Comparison of ENCODE assay signal across 18 cellular contexts in the genomic region with DNA sequence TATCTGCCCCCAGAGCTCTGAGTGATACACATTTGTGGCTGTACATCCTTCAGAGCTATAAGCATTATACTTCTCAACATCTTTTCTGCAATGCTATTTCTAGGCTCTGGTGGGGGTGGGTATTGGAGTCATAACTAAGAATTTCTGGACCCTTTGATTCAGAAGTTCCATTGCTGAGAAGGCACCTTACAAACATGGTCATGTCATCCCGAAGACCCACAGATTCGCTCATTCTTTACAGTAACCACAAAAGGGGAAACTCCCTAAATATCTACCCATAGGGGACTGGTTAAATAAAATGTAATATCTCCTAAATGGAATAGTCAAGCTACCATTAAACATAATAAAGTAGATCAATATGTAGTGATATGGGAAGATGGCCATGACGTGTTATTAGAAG.
DNase-seq lines count a peak whose midpoint lies in the region; ATAC-seq and TF ChIP-seq lines count a peak whose summit lies in the region.
"Had no signal": no experiment of that assay in that cellular context is flagged by ENCODE, and none has a peak within 500 bp of the region (broad histone marks: within the 10 kb centered on the region; RNA-seq: fewer than 3 reads in every experiment).

No MANE protein-coding gene starts in this region.

- in situ Hi-C loops in HAP-1 (cut with MboI; ENCODE audit: low sequenced_read_pairs) = no loop called here

- ATAC-seq in activated T-helper 17 cell treated with anti-CD3 and anti-CD28 coated beads, Interleukin-2, amount 50 U/mL, for 72 hours (replicated peaks) = peak; percentile 47
- ATAC-seq in HG03342 (IDR thresholded peaks at IDR 0.05; ENCODE audit: unreplicated experiment) = no peak
- ATAC-seq: GM23338 had no signal

- DNase-seq in activated T-cell treated with anti-CD3 and anti-CD28 coated beads, Interleukin-2, amount 50 U/mL, for 24 hours = no peak
- no peak for DNase-seq in activated T-cell treated with anti-CD3 and anti-CD28 coated beads, Interleukin-2, amount 50 U/mL, for 1 hour
- DNase-seq in endothelial cell (ENCODE audit: low spot score) = no peak
- DNase-seq in HAP-1 (ENCODE audit: low spot score in 2 of 2) = no peak
- DNase-seq: DMS 273 treated with DMSO at 0.1 percent for 48 hours, GF-D8, KBM-7, NCI-H1048, NCI-H1436 treated with DMSO at 0.1 percent for 48 hours, NCI-H2029 treated with DMSO at 0.1 percent for 48 hours, NCI-H510A, NCI-H82, PC-9 had no signal

- peaks cover 5% of the 10 kb centered on the region for H3K27me3 Mint-ChIP-seq in activated T-cell treated with anti-CD3 and anti-CD28 coated beads, Interleukin-2, amount 50 U/mL, for 24 hours
- H3K27me3 Mint-ChIP-seq in activated T-helper 17 cell treated with anti-CD3 and anti-CD28 coated beads, Interleukin-2, amount 50 U/mL, for 72 hours = peaks cover 2% of the 10 kb centered on the region
- peaks cover 7% of the 10 kb centered on the region for H3K27me3 Mint-ChIP-seq in endothelial cell (ENCODE audit: unreplicated experiment)
- H3K27me3 Mint-ChIP-seq in stimulated activated naive CD8-positive, alpha-beta T cell treated with anti-CD3 and anti-CD28 coated beads, Interleukin-15, Interleukin-2, amounts not matched to agents 100 ng/mL and 50 ng/mL, for 24 hours = peaks cover 18% of the 10 kb centered on the region

- H3K9me3 ChIP-seq in HAP-1 = no peaks in the 10 kb centered on the region

- H3K36me3 ChIP-seq in HAP-1 (replicated peaks) = no peaks in the 10 kb centered on the region

- peaks cover 59% of the 10 kb centered on the region for H3K4me1 Mint-ChIP-seq in activated T-cell treated with anti-CD3 and anti-CD28 coated beads, Interleukin-2, amount 50 U/mL, for 24 hours (ENCODE audit: low read depth)
- peaks cover 24% of the 10 kb centered on the region for H3K4me1 Mint-ChIP-seq in activated T-helper 17 cell treated with anti-CD3 and anti-CD28 coated beads, Interleukin-2, amount 50 U/mL, for 72 hours
- peaks cover 29% of the 10 kb centered on the region for H3K4me1 Mint-ChIP-seq in endothelial cell (ENCODE audit: unreplicated experiment)
- H3K4me1 Mint-ChIP-seq in stimulated activated naive CD8-positive, alpha-beta T cell treated with anti-CD3 and anti-CD28 coated beads, Interleukin-15, Interleukin-2, amounts not matched to agents 100 ng/mL and 50 ng/mL, for 24 hours (ENCODE audit: low read depth) = peaks cover 77% of the 10 kb centered on the region

- H3K36me3 Mint-ChIP-seq in activated T-cell treated with anti-CD3 and anti-CD28 coated beads, Interleukin-2, amount 50 U/mL, for 24 hours (ENCODE audit: low read depth) = peaks cover 18% of the 10 kb centered on the region
- no peaks in the 10 kb centered on the region for H3K36me3 Mint-ChIP-seq in activated T-helper 17 cell treated with anti-CD3 and anti-CD28 coated beads, Interleukin-2, amount 50 U/mL, for 72 hours (ENCODE audit: low read depth)
- peaks cover 41% of the 10 kb centered on the region for H3K36me3 Mint-ChIP-seq in endothelial cell (ENCODE audit: low read depth, unreplicated experiment)
- peaks cover 13% of the 10 kb centered on the region for H3K36me3 Mint-ChIP-seq in stimulated activated naive CD8-positive, alpha-beta T cell treated with anti-CD3 and anti-CD28 coated beads, Interleukin-15, Interleukin-2, amounts not matched to agents 100 ng/mL and 50 ng/mL, for 24 hours (ENCODE audit: low read depth)

- peak overlapping the region; percentile 81 for H3K27ac Mint-ChIP-seq in activated T-cell treated with anti-CD3 and anti-CD28 coated beads, Interleukin-2, amount 50 U/mL, for 24 hours
- H3K27ac Mint-ChIP-seq in activated T-helper 17 cell treated with anti-CD3 and anti-CD28 coated beads, Interleukin-2, amount 50 U/mL, for 72 hours = no peak overlapping the region
- no peak overlapping the region for H3K27ac Mint-ChIP-seq in endothelial cell (ENCODE audit: unreplicated experiment)
- peak overlapping the region; percentile 67 for H3K27ac Mint-ChIP-seq in stimulated activated naive CD8-positive, alpha-beta T cell treated with anti-CD3 and anti-CD28 coated beads, Interleukin-15, Interleukin-2, amounts not matched to agents 100 ng/mL and 50 ng/mL, for 24 hours
- H3K27ac Mint-ChIP-seq: CD14-positive monocyte, GM23338 had no signal

- no peak overlapping the region for H3K4me3 Mint-ChIP-seq in activated T-cell treated with anti-CD3 and anti-CD28 coated beads, Interleukin-2, amount 50 U/mL, for 24 hours
- peak overlapping the region; percentile 18 for H3K4me3 Mint-ChIP-seq in activated T-helper 17 cell treated with anti-CD3 and anti-CD28 coated beads, Interleukin-2, amount 50 U/mL, for 72 hours
- peak overlapping the region; percentile 51 for H3K4me3 Mint-ChIP-seq in endothelial cell (ENCODE audit: unreplicated experiment)
- peak overlapping the region; percentile 47 for H3K4me3 Mint-ChIP-seq in stimulated activated naive CD8-positive, alpha-beta T cell treated with anti-CD3 and anti-CD28 coated beads, Interleukin-15, Interleukin-2, amounts not matched to agents 100 ng/mL and 50 ng/mL, for 24 hours
- H3K4me3 Mint-ChIP-seq: CD14-positive monocyte, GM23338 had no signal

- no peaks in the 10 kb centered on the region for H3K27me3 ChIP-seq in HAP-1 (ENCODE audit: low read depth)

- TF ChIP-seq CTCF in endothelial cell (IDR thresholded peaks at IDR 0.05; ENCODE audit: unreplicated experiment) = no peak

- no peaks in the 10 kb centered on the region for H3K9me3 Mint-ChIP-seq in activated T-cell treated with anti-CD3 and anti-CD28 coated beads, Interleukin-2, amount 50 U/mL, for 24 hours
- H3K9me3 Mint-ChIP-seq in activated T-helper 17 cell treated with anti-CD3 and anti-CD28 coated beads, Interleukin-2, amount 50 U/mL, for 72 hours = no peaks in the 10 kb centered on the region
- no peaks in the 10 kb centered on the region for H3K9me3 Mint-ChIP-seq in endothelial cell (ENCODE audit: unreplicated experiment)
- H3K9me3 Mint-ChIP-seq in stimulated activated naive CD8-positive, alpha-beta T cell treated with anti-CD3 and anti-CD28 coated beads, Interleukin-15, Interleukin-2, amounts not matched to agents 100 ng/mL and 50 ng/mL, for 24 hours = no peaks in the 10 kb centered on the region
- H3K9me3 Mint-ChIP-seq: GM23338 had no signal

- no peaks in the 10 kb centered on the region for H3K4me1 ChIP-seq in HAP-1

- H3K4me3 ChIP-seq in HAP-1 = no peak overlapping the region
- H3K4me3 ChIP-seq: GM23338, PC-9 had no signal

Comparison
In these comparisons a context has a peak if more than half of its experiments do, and no peak if none do; other contexts are left out.
1. H3K27ac Mint-ChIP-seq: peak in activated T-cell treated with anti-CD3 and anti-CD28 coated beads, Interleukin-2, amount 50 U/mL, for 24 hours (single experiment) and stimulated activated naive CD8-positive, alpha-beta T cell treated with anti-CD3 and anti-CD28 coated beads, Interleukin-15, Interleukin-2, amounts not matched to agents 100 ng/mL and 50 ng/mL, for 24 hours (single experiment); none in activated T-helper 17 cell treated with anti-CD3 and anti-CD28 coated beads, Interleukin-2, amount 50 U/mL, for 72 hours (single experiment) and endothelial cell (single experiment).